Comparison of ENCODE assay signal across 25 cellular contexts in the genomic region with DNA sequence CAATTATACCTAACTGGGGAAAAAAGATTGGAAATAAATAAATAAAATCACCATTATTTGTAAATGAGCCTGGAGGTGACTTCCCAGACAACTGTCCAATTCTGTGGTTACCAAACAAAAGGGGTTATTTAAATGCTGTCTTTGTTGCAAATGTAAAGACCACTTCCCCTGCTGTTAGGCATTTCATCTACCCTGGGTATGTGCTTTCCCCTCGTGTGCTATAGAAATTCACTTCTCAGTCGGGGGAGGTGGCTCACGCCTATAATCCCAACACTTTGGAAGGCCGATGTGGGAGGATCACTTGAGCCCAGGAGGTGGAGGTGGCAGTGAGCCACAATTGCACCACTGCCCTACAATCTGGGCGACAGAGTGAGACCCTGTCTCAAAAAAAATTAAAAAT.
"Had no signal": no experiment of that assay in that cellular context is flagged by ENCODE, and none has a peak within 500 bp of the region (broad histone marks: within the 10 kb centered on the region; RNA-seq: fewer than 3 reads in every experiment).

No MANE protein-coding gene starts in this region.

- H3K4me1 Mint-ChIP-seq: activated CD4-positive, alpha-beta memory T cell treated with anti-CD3 and anti-CD28 coated beads, Interleukin-2, amount 10 ng/mL, durations not matched to agents 7 days and 5 days; activated naive CD4-positive, alpha-beta T cell treated with anti-CD3 and anti-CD28 coated beads, Interleukin-2, amount 10 ng/mL, durations not matched to agents 7 days and 5 days; brain; neural crest cell; stimulated activated naive B cell treated with anti-CD40 and anti-IgM and Interleukin-4, amounts not matched to agents 10 μg/mL and 1 μg/mL and 100 μg/mL, for 72 hours; T-helper 17 cell had no signal

- H3K9me3 ChIP-seq: lower lobe of right lung, sigmoid colon, transverse colon had no signal

- H3K4me3 Mint-ChIP-seq: activated CD4-positive, alpha-beta memory T cell treated with anti-CD3 and anti-CD28 coated beads, Interleukin-2, amount 10 ng/mL, durations not matched to agents 7 days and 5 days; activated naive CD4-positive, alpha-beta T cell treated with anti-CD3 and anti-CD28 coated beads, Interleukin-2, amount 10 ng/mL, durations not matched to agents 7 days and 5 days; activated naive CD8-positive, alpha-beta T cell treated with anti-CD3 and anti-CD28 coated beads, Interleukin-2, amount 50 U/mL, for 24 hours; brain; dendritic cell treated with granulocyte-macrophage colony-stimulating factor and Interleukin-4, amounts not matched to agents 40 ng/mL and 50 ng/mL, for 4 days; naive thymus-derived CD4-positive, alpha-beta T cell; neural crest cell; stimulated activated naive B cell treated with anti-CD40 and anti-IgM and Interleukin-4, amounts not matched to agents 10 μg/mL and 1 μg/mL and 100 μg/mL, for 72 hours; T-helper 17 cell had no signal

- H3K27ac Mint-ChIP-seq: activated CD4-positive, alpha-beta memory T cell treated with anti-CD3 and anti-CD28 coated beads, Interleukin-2, amount 10 ng/mL, durations not matched to agents 7 days and 5 days; activated naive CD4-positive, alpha-beta T cell treated with anti-CD3 and anti-CD28 coated beads, Interleukin-2, amount 10 ng/mL, durations not matched to agents 7 days and 5 days; activated naive CD8-positive, alpha-beta T cell treated with anti-CD3 and anti-CD28 coated beads, Interleukin-2, amount 50 U/mL, for 24 hours; brain; dendritic cell treated with granulocyte-macrophage colony-stimulating factor and Interleukin-4, amounts not matched to agents 40 ng/mL and 50 ng/mL, for 4 days; naive thymus-derived CD4-positive, alpha-beta T cell; progenitor cell of endocrine pancreas; stimulated activated naive B cell treated with anti-CD40 and anti-IgM and Interleukin-4, amounts not matched to agents 10 μg/mL and 1 μg/mL and 100 μg/mL, for 72 hours; T-helper 17 cell had no signal

- H3K4me2 ChIP-seq: smooth muscle cell had no signal

- H3K9me3 Mint-ChIP-seq: activated CD4-positive, alpha-beta memory T cell treated with anti-CD3 and anti-CD28 coated beads, Interleukin-2, amount 10 ng/mL, durations not matched to agents 7 days and 5 days; activated naive CD4-positive, alpha-beta T cell treated with anti-CD3 and anti-CD28 coated beads, Interleukin-2, amount 10 ng/mL, durations not matched to agents 7 days and 5 days; activated naive CD8-positive, alpha-beta T cell treated with anti-CD3 and anti-CD28 coated beads, Interleukin-2, amount 50 U/mL, for 24 hours; naive thymus-derived CD4-positive, alpha-beta T cell; neural crest cell; stimulated activated naive B cell treated with anti-CD40 and anti-IgM and Interleukin-4, amounts not matched to agents 10 μg/mL and 1 μg/mL and 100 μg/mL, for 72 hours had no signal

- H3K27ac ChIP-seq: foreskin keratinocyte, lower lobe of right lung, sigmoid colon, transverse colon had no signal

- H3K27me3 Mint-ChIP-seq: activated CD4-positive, alpha-beta memory T cell treated with anti-CD3 and anti-CD28 coated beads, Interleukin-2, amount 10 ng/mL, durations not matched to agents 7 days and 5 days; activated naive CD4-positive, alpha-beta T cell treated with anti-CD3 and anti-CD28 coated beads, Interleukin-2, amount 10 ng/mL, durations not matched to agents 7 days and 5 days; activated naive CD8-positive, alpha-beta T cell treated with anti-CD3 and anti-CD28 coated beads, Interleukin-2, amount 50 U/mL, for 24 hours; brain; dendritic cell treated with granulocyte-macrophage colony-stimulating factor and Interleukin-4, amounts not matched to agents 40 ng/mL and 50 ng/mL, for 4 days; naive thymus-derived CD4-positive, alpha-beta T cell; progenitor cell of endocrine pancreas; stimulated activated naive B cell treated with anti-CD40 and anti-IgM and Interleukin-4, amounts not matched to agents 10 μg/mL and 1 μg/mL and 100 μg/mL, for 72 hours; T-helper 17 cell had no signal

- ATAC-seq: activated naive CD8-positive, alpha-beta T cell treated with anti-CD3 and anti-CD28 coated beads, Interleukin-2, amount 50 U/mL, for 24 hours; foreskin keratinocyte; left lobe of liver; lower lobe of right lung; naive thymus-derived CD4-positive, alpha-beta T cell; stimulated activated naive B cell treated with anti-CD40 and anti-IgM and Interleukin-4, amounts not matched to agents 10 μg/mL and 1 μg/mL and 100 μg/mL, for 72 hours; T-helper 17 cell had no signal

- DNase-seq: activated CD4-positive, alpha-beta memory T cell treated with anti-CD3 and anti-CD28 coated beads, Interleukin-2, amount 10 ng/mL, durations not matched to agents 7 days and 5 days; activated CD4-positive, alpha-beta T cell treated with anti-CD3 and anti-CD28 coated beads for 48 hours; activated effector memory CD4-positive, alpha-beta T cell treated with anti-CD3 and anti-CD28 coated beads, Interleukin-2, amount 50 U/mL, for 16 hours; activated naive CD4-positive, alpha-beta T cell treated with anti-CD3 and anti-CD28 coated beads, Interleukin-2, amount 10 ng/mL, durations not matched to agents 7 days and 5 days; activated naive CD8-positive, alpha-beta T cell treated with anti-CD3 and anti-CD28 coated beads, Interleukin-2, amount 50 U/mL, for 24 hours; activated T-cell treated with anti-CD3 and anti-CD28 coated beads for 4 hours; anterior cingulate cortex; effector CD4-positive, alpha-beta T cell; foreskin keratinocyte; kidney; lower lobe of right lung; naive thymus-derived CD4-positive, alpha-beta T cell; retina; sigmoid colon; stimulated activated CD4-positive, alpha-beta T cell treated with anti-CD3 and anti-CD28 coated beads, Interleukin-15, amount 100 ng/mL, for 24 hours; stimulated activated CD8-positive, alpha-beta memory T cell treated with anti-CD3 and anti-CD28 coated beads, Interleukin-4, amount 100 ng/mL, for 48 hours; stimulated activated naive B cell treated with anti-CD40 and anti-IgM and Interleukin-4, amounts not matched to agents 10 μg/mL and 1 μg/mL and 100 μg/mL, for 72 hours; T-helper 17 cell; transverse colon had no signal

- H3K4me1 ChIP-seq: foreskin keratinocyte, lower lobe of right lung, sigmoid colon, transverse colon had no signal

- H3K27me3 ChIP-seq: foreskin keratinocyte, sigmoid colon, transverse colon had no signal

- H3K4me3 ChIP-seq: lower lobe of right lung, sigmoid colon, smooth muscle cell, transverse colon had no signal
